Comparison of ENCODE assay signal across 12 cellular contexts in genomic region chr1:170125269-170125668, GRCh38. TPM values are rescaled to one million over a fixed set of nuclear protein-coding genes. Genes with fewer than 3 reads are reported as not detected.
"Had no signal": no experiment of that assay in that cellular context is flagged by ENCODE, and none has a peak within 500 bp of the region (broad histone marks: within the 10 kb centered on the region; RNA-seq: fewer than 3 reads in every experiment).

No MANE protein-coding gene starts in this region.

- H3K4me3 ChIP-seq: GM23248, GM23338, HAP-1 had no signal

- H2AFZ ChIP-seq: GM23248, GM23338 had no signal

- H3K36me3 ChIP-seq: HAP-1 had no signal

- H3K9me3 ChIP-seq: HAP-1 had no signal

- DNase-seq: GM23248, GOT3, H7, H9, HCEC 1CT, HFFc6 had no signal

- H3K4me2 ChIP-seq: GM23338 had no signal

- H3K9ac ChIP-seq: GM23248 had no signal

- H3K4me1 ChIP-seq: HAP-1 had no signal

- FAIRE-seq: H1, H54 had no signal

- ATAC-seq: GM23338, HCT116 had no signal

RNA-seq across cellular contexts. Expression of gene NTMT2, which starts 20.5 kb away (rescaled TPM):
- total RNA-seq: GM23248, GM23338, H1, H4, HFFc6 had no signal
- polyA plus RNA-seq: GM23248 had no signal
